In genomic region chr19:47200530-47200929, GRCh38 we compare ENCODE assay signal across 21 cellular contexts. TPM values are rescaled to one million over a fixed set of nuclear protein-coding genes. Genes with fewer than 3 reads are reported as not detected.
DNase-seq lines count a peak whose midpoint lies in the region; ATAC-seq, FAIRE-seq and TF ChIP-seq lines count a peak whose summit lies in the region.
"Had no signal": no experiment of that assay in that cellular context is flagged by ENCODE, and none has a peak within 500 bp of the region (broad histone marks: within the 10 kb centered on the region; RNA-seq: fewer than 3 reads in every experiment).

No MANE protein-coding gene starts in this region.

- no peak for FAIRE-seq in GM12878 (lab: Jason Lieb, UNC)
- FAIRE-seq: A549, GM12892, H1 had no signal

- intact Hi-C loops in GM12878 (cut with micrococcal nuclease; ENCODE audit: unreplicated experiment), result no loop called here

- H3K27ac ChIP-seq in GM23338 (ENCODE audit: low read depth), result peak overlapping the region; percentile 80
- peak overlapping the region; percentile 53; the same call in 1 of the 2 replicates for H3K27ac ChIP-seq in MM.1S (ENCODE audit: low read length)
- H3K27ac ChIP-seq in GM12878 (ENCODE audit: control insufficient read depth, insufficient read depth), result no peak overlapping the region
- H3K27ac ChIP-seq: A549 had no signal

- no peak for TF ChIP-seq EP300 in GM12878 (IDR thresholded peaks at IDR 0.05; ENCODE audit: borderline replicate concordance in 1 of 2, control insufficient read depth in 1 of 2, low read depth in 2 of 2, low read length in 2 of 2)

- no peak overlapping the region for H3K9ac ChIP-seq in MM.1S (ENCODE audit: low read length)
- H3K9ac ChIP-seq in GM12878 (ENCODE audit: control insufficient read depth, insufficient read depth, low read length), result no peak overlapping the region

- CTCF ChIA-PET in GM12878 (lab: Yijun Ruan, JAX), result interaction anchor here (0.9 to 2.2 kb wide), 5 partner anchors 10 to 188 kb away, joined by 3 to 18 read pairs (median 4); no protein-coding TSS in a partner anchor

- H2AFZ ChIP-seq in GM23338 (no peak overlapping the region), MM.1S (ENCODE audit: low read length) (no peak overlapping the region), GM12878 (ENCODE audit: control insufficient read depth, low read depth, low read length) (no peak overlapping the region)

- no peaks in the 10 kb centered on the region for H3K4me1 Mint-ChIP-seq in GM23338
- no peaks in the 10 kb centered on the region for H3K4me1 Mint-ChIP-seq in stimulated activated naive B cell treated with anti-CD40 and anti-IgM and Interleukin-4, amounts not matched to agents 10 μg/mL and 1 μg/mL and 100 μg/mL, for 72 hours
- H3K4me1 Mint-ChIP-seq: H9 had no signal

- no peak for DNase-seq in GM23338 (ENCODE audit: low spot score)
- DNase-seq in MM.1S, result no peak
- no peak for DNase-seq in GM12878 (ENCODE audit: low read depth, low spot score)
- no peak for DNase-seq in stimulated activated naive B cell treated with anti-CD40 and anti-IgM and Interleukin-4, amounts not matched to agents 10 μg/mL and 1 μg/mL and 100 μg/mL, for 72 hours
- no peak for DNase-seq in AG08396 (ENCODE audit: low spot score)
- no peak for DNase-seq in epidermal melanocyte (ENCODE audit: insufficient read length, low spot score)
- DNase-seq in A172 (ENCODE audit: low spot score), result no peak
- DNase-seq: ACHN; C1 segment of cervical spinal cord; Calu3; CD4-positive, alpha-beta memory T cell; COR-L47; DMS53; DMS79 treated with DMSO at 0.1 percent for 48 hours; GF-D8; H9; HFFc6 had no signal

- TF ChIP-seq POLR2A in GM12878 (IDR thresholded peaks at IDR 0.05; ENCODE audit: low read depth, low read length), result no peak

- no peaks in the 10 kb centered on the region for H3K27me3 ChIP-seq in GM23338 (ENCODE audit: insufficient read depth)
- no peaks in the 10 kb centered on the region for H3K27me3 ChIP-seq in MM.1S (replicated peaks; ENCODE audit: insufficient read depth, low read length)
- H3K27me3 ChIP-seq in GM12878 (replicated peaks in 1 of 2; ENCODE audit: control insufficient read depth in 2 of 2, insufficient read depth in 2 of 2, low read length in 1 of 2), result no peaks in the 10 kb centered on the region

- H3K9me3 ChIP-seq in MM.1S (replicated peaks; ENCODE audit: insufficient read depth, low read length) (no peaks in the 10 kb centered on the region), GM12878 (replicated peaks; ENCODE audit: control insufficient read depth, insufficient read depth, low read length) (no peaks in the 10 kb centered on the region)
- H3K9me3 ChIP-seq: A549 had no signal

- H3K4me2 ChIP-seq in GM23338 (no peak overlapping the region), MM.1S (ENCODE audit: low read depth, low read length) (no peak overlapping the region), GM12878 (ENCODE audit: control insufficient read depth, insufficient read depth) (no peak overlapping the region)
- H3K4me2 ChIP-seq: A549 had no signal

- WGBS in GM12878 (ENCODE audit: insufficient coverage, insufficient replicate concordance, low lambda C conversion rate, missing lambda C conversion rate), result 88% methylated on average over 3 of the region's 3 CpGs

- SMC1A ChIA-PET in GM12878 (lab: Charles Lee; ENCODE audit: uncharacterized antibody, unreplicated experiment), result interaction anchor here (0.6 to 1.9 kb wide), 7 partner anchors 10 to 235 kb away, joined by 3 to 9 read pairs (median 3); no protein-coding TSS in a partner anchor

- H3K4me1 ChIP-seq in GM23338 (ENCODE audit: insufficient read depth) (no peaks in the 10 kb centered on the region), MM.1S (ENCODE audit: low read length) (0 out of 2 replicates have a peak, but pooled peaks cover 3% of the 10 kb centered on the region), GM12878 (ENCODE audit: control insufficient read depth, insufficient read depth, low read length) (no peaks in the 10 kb centered on the region)

- H3K4me3 ChIP-seq in GM23338 (no peak overlapping the region), MM.1S (ENCODE audit: low read length) (no peak overlapping the region), GM12878 (no peak overlapping the region)
- H3K4me3 ChIP-seq: A549 had no signal

- in situ Hi-C loops in GM12878 (cut with MboI), result no loop called here

- H3F3A ChIP-seq in GM23338 (replicated peaks; ENCODE audit: low read depth) (peaks cover 26% of the 10 kb centered on the region), MM.1S (ENCODE audit: insufficient read depth, low read length) (peaks cover 19% of the 10 kb centered on the region)

- H3K27me3 Mint-ChIP-seq in GM23338 (ENCODE audit: insufficient read depth, low read depth, poor library complexity), result peaks cover 11% of the 10 kb centered on the region
- no peaks in the 10 kb centered on the region for H3K27me3 Mint-ChIP-seq in stimulated activated naive B cell treated with anti-CD40 and anti-IgM and Interleukin-4, amounts not matched to agents 10 μg/mL and 1 μg/mL and 100 μg/mL, for 72 hours
- H3K27me3 Mint-ChIP-seq: CD4-positive, alpha-beta memory T cell had no signal

- POLR2A ChIA-PET in GM12878 (lab: Charles Lee), result interaction anchor here (0.6 to 0.9 kb wide), 5 partner anchors 16 to 37 kb away, joined by 3 to 5 read pairs (median 4); no protein-coding TSS in a partner anchor

- TF ChIP-seq RAD21 in GM12878 (IDR thresholded peaks at IDR 0.05; ENCODE audit: insufficient read depth, low read depth, low read length), result no peak

- H3K4me3 Mint-ChIP-seq in GM23338, result no peak overlapping the region
- H3K4me3 Mint-ChIP-seq in stimulated activated naive B cell treated with anti-CD40 and anti-IgM and Interleukin-4, amounts not matched to agents 10 μg/mL and 1 μg/mL and 100 μg/mL, for 72 hours, result no peak overlapping the region
- H3K4me3 Mint-ChIP-seq: CD4-positive, alpha-beta memory T cell; H9; HFFc6 had no signal

- no TSS peak for BruUV-seq in GM12878 (replicated peaks; lab: Mats Ljungman, UMichigan)

- H3K36me3 ChIP-seq in GM23338 (ENCODE audit: insufficient read depth), result peaks cover 56% of the 10 kb centered on the region
- H3K36me3 ChIP-seq in MM.1S (replicated peaks; ENCODE audit: insufficient read depth, low read length), result peaks cover 8% of the 10 kb centered on the region; the same call in 1 of the 2 replicates
- H3K36me3 ChIP-seq in GM12878 (ENCODE audit: control insufficient read depth in 2 of 2, insufficient read depth in 2 of 2, low read length in 1 of 2), result peaks cover 19 to 28% of the 10 kb centered on the region in 2 experiments

- no peaks in the 10 kb centered on the region for H3K9me3 Mint-ChIP-seq in GM23338
- no peaks in the 10 kb centered on the region for H3K9me3 Mint-ChIP-seq in stimulated activated naive B cell treated with anti-CD40 and anti-IgM and Interleukin-4, amounts not matched to agents 10 μg/mL and 1 μg/mL and 100 μg/mL, for 72 hours
- H3K9me3 Mint-ChIP-seq: CD4-positive, alpha-beta memory T cell; H9; HFFc6 had no signal

- peaks cover 30% of the 10 kb centered on the region for H4K20me1 ChIP-seq in GM23338 (replicated peaks; ENCODE audit: insufficient read depth)
- no peaks in the 10 kb centered on the region for H4K20me1 ChIP-seq in MM.1S (ENCODE audit: insufficient read depth, low read length)
- no peaks in the 10 kb centered on the region for H4K20me1 ChIP-seq in GM12878 (ENCODE audit: control insufficient read depth, insufficient read depth)

- no peak overlapping the region for H3K27ac Mint-ChIP-seq in GM23338
- H3K27ac Mint-ChIP-seq in stimulated activated naive B cell treated with anti-CD40 and anti-IgM and Interleukin-4, amounts not matched to agents 10 μg/mL and 1 μg/mL and 100 μg/mL, for 72 hours, result peak overlapping the region; percentile 37
- H3K27ac Mint-ChIP-seq: CD4-positive, alpha-beta memory T cell; H9; HFFc6 had no signal

- H3K36me3 Mint-ChIP-seq in GM23338 (ENCODE audit: low read depth), result peaks cover 74% of the 10 kb centered on the region
- peaks cover 41 to 52% of the 10 kb centered on the region in 2 donors for H3K36me3 Mint-ChIP-seq in stimulated activated naive B cell treated with anti-CD40 and anti-IgM and Interleukin-4, amounts not matched to agents 10 μg/mL and 1 μg/mL and 100 μg/mL, for 72 hours

- TF ChIP-seq CTCF in GM23338 (conservative IDR thresholded peaks at IDR 0.05; ENCODE audit: low read depth in 2 of 2) (no peak), MM.1S (IDR thresholded peaks at IDR 0.05; ENCODE audit: low read length) (no peak), GM12878 (IDR thresholded peaks at IDR 0.05 in 2 of 3, conservative IDR thresholded peaks at IDR 0.05 in 1 of 3; ENCODE audit: control insufficient read depth in 2 of 3, extremely low read depth in 1 of 3, insufficient read depth in 1 of 3, low read depth in 3 of 3, low read length in 3 of 3) (no peak)

- RAD21 ChIA-PET in GM12878 (lab: Charles Lee; ENCODE audit: unreplicated experiment), result interaction anchor here (0.7 to 2.2 kb wide), 4 partner anchors 10 to 74 kb away, joined by 3 to 8 read pairs (median 5); partner anchors contain the start of gene INAFM1

- no peak for ATAC-seq in GM23338
- ATAC-seq in GM12878, result no peak
- ATAC-seq in stimulated activated naive B cell treated with anti-CD40 and anti-IgM and Interleukin-4, amounts not matched to agents 10 μg/mL and 1 μg/mL and 100 μg/mL, for 72 hours (replicated peaks), result no peak
- ATAC-seq: A549, HCT116 had no signal

- H3K79me2 ChIP-seq in GM23338 (replicated peaks; ENCODE audit: insufficient read depth) (0 out of 2 replicates have a peak, but pooled peaks cover 3% of the 10 kb centered on the region), MM.1S (ENCODE audit: low read length) (peaks cover 13% of the 10 kb centered on the region), GM12878 (ENCODE audit: control insufficient read depth, insufficient read depth, low read length) (no peaks in the 10 kb centered on the region)

- H3K9me2 ChIP-seq in GM23338 (ENCODE audit: insufficient read depth) (no peaks in the 10 kb centered on the region), MM.1S (replicated peaks; ENCODE audit: insufficient read depth, low read length) (no peaks in the 10 kb centered on the region)

RNA-seq across cellular contexts. Expression of gene BBC3, which starts 30.5 kb away (rescaled TPM):
- total RNA-seq in GM23338 (2014; rRNA removed; shearing (Covaris generic)), result 27.8 and 31.9 TPM in 2 replicates
- 23.4 and 25.8 TPM in 2 replicates for polyA plus RNA-seq in GM23338 (2016; fragmentation: Nextera tagmentation; extraction: Ambion mirVana)
- total RNA-seq in GM12878 (2013; cell fraction: nucleolus; rRNA removed), result 12.0 and 13.5 TPM in 2 replicates
- 14.0 and 15.2 TPM in 2 replicates for total RNA-seq in GM12878 (2014; rRNA removed)
- 6.2 and 6.5 TPM in 2 replicates for total RNA-seq in GM12878 (2014; rRNA removed; fragmentation: Illumina TruSeq; extraction: Trizol)
- 17.9 and 18.1 TPM in 2 replicates for total RNA-seq in GM12878 (2021)
- 2.0 TPM for polyA plus RNA-seq in GM12878 (2011; ENCODE audit: low read depth)
- polyA plus RNA-seq in GM12878 (2011; rRNA removed), result 5.2 and 7.6 TPM in 2 replicates
- 11.6 and 16.6 TPM in 2 replicates for polyA plus RNA-seq in GM12878 (2011; cell fraction: cytosol; rRNA removed)
- 17.5 and 18.4 TPM in 2 replicates for polyA plus RNA-seq in GM12878 (2011; cell fraction: nucleus; rRNA removed)
- 13.0 and 15.8 TPM in 2 replicates for polyA plus RNA-seq in GM12878 (2012)
- polyA plus RNA-seq in GM12878 (2014; fragmentation: Illumina TruSeq; extraction: Trizol), result 0.24 and 2.2 TPM in 2 replicates
- polyA plus RNA-seq in GM12878 (2014; fragmentation: Nextera tagmentation; extraction: Ambion mirVana), result under 1 TPM; 0.10 to 0.27 TPM
- polyA plus RNA-seq in GM12878 (2014; rRNA removed), result 17.2 and 21.2 TPM in 2 replicates
- 1 to 10 TPM; 7.5 to 7.8 TPM for polyA plus RNA-seq in GM12878 (2016; fragmentation: Nextera tagmentation; extraction: Ambion mirVana)
- 4.2 and 8.8 TPM in 2 replicates for polyA minus RNA-seq in GM12878 (2011; rRNA and poly(A)+ RNA removed)
- polyA minus RNA-seq in GM12878 (2011; cell fraction: cytosol; rRNA and poly(A)+ RNA removed), result 7.2 and 9.5 TPM in 2 replicates
- polyA minus RNA-seq in GM12878 (2011; cell fraction: nucleus; rRNA and poly(A)+ RNA removed), result 5.4 and 8.3 TPM in 2 replicates
- total RNA-seq in A172 (2014; rRNA removed; shearing (Covaris generic)), result 5.7 and 7.6 TPM in 2 replicates

RNA-seq across cellular contexts. Expression of gene CCDC9, which starts 55.8 kb away (rescaled TPM):
- total RNA-seq in GM23338 (2014; rRNA removed; shearing (Covaris generic)), result 14.5 and 17.3 TPM in 2 replicates
- polyA plus RNA-seq in GM23338 (2016; fragmentation: Nextera tagmentation; extraction: Ambion mirVana) (15.0 and 15.3 TPM in 2 replicates), GM12878 (2011; rRNA removed) (3.3 and 3.9 TPM in 2 replicates), GM12878 (2014; fragmentation: Illumina TruSeq; extraction: Trizol) (1.7 and 7.7 TPM in 2 replicates), GM12878 (2014; fragmentation: Nextera tagmentation; extraction: Ambion mirVana) (under 1 TPM in 1 of 2 experiments, not detected in 1; 0.18 TPM), GM12878 (2014; rRNA removed) (10.1 and 13.2 TPM in 2 replicates), GM12878 (2016; fragmentation: Nextera tagmentation; extraction: Ambion mirVana) (1 to 10 TPM; 6.9 to 9.1 TPM)
- total RNA-seq in GM12878 (2013; cell fraction: nucleolus; rRNA removed), result 10.2 and 14.9 TPM in 2 replicates
- total RNA-seq in GM12878 (2014; rRNA removed) (6.4 and 7.1 TPM in 2 replicates), GM12878 (2014; rRNA removed; fragmentation: Illumina TruSeq; extraction: Trizol) (2.9 and 4.9 TPM in 2 replicates), GM12878 (2021) (16.7 and 17.5 TPM in 2 replicates)
- 5.3 TPM for polyA plus RNA-seq in GM12878 (2011; ENCODE audit: low read depth)
- polyA plus RNA-seq in GM12878 (2011; cell fraction: cytosol; rRNA removed), result 4.2 and 4.4 TPM in 2 replicates
- 5.0 and 13.4 TPM in 2 replicates for polyA plus RNA-seq in GM12878 (2011; cell fraction: nucleus; rRNA removed)
- 13.9 and 24.3 TPM in 2 replicates for polyA plus RNA-seq in GM12878 (2012)
- 3.0 and 4.8 TPM in 2 replicates for polyA minus RNA-seq in GM12878 (2011; rRNA and poly(A)+ RNA removed)
- polyA minus RNA-seq in GM12878 (2011; cell fraction: cytosol; rRNA and poly(A)+ RNA removed), result 1.2 and 1.6 TPM in 2 replicates
- 2.0 and 2.3 TPM in 2 replicates for polyA minus RNA-seq in GM12878 (2011; cell fraction: nucleus; rRNA and poly(A)+ RNA removed)
- total RNA-seq in A172 (2014; rRNA removed; shearing (Covaris generic)), result 2.6 and 3.7 TPM in 2 replicates
